In genomic region chr11:10307411-10308207, GRCh38 we compare ENCODE assay signal across 8 cellular contexts. TPM values are rescaled to one million over a fixed set of nuclear protein-coding genes. Genes with fewer than 3 reads are reported as not detected.
DNase-seq lines count a peak whose midpoint lies in the region; ATAC-seq and TF ChIP-seq lines count a peak whose summit lies in the region.

No MANE protein-coding gene starts in this region.

- DNase-seq in NCI-H146 (lab: John Stamatoyannopoulos, UW) (peak; percentile 55), NCI-H146 treated with DMSO at 0.1 percent for 48 hours (lab: John Stamatoyannopoulos, UW; ENCODE audit: unreplicated experiment) (no peak), NCI-H1105 treated with DMSO at 0.1 percent for 48 hours (lab: John Stamatoyannopoulos, UW) (peak; percentile 76), breast epithelium (ENCODE audit: low spot score in 2 of 2) (peak; percentile 71 to 83), inferior parietal cortex (ENCODE audit: extremely low spot score) (peak; percentile 78), spleen (peak; percentile 96)

- TF ChIP-seq CTCF in VCaP (conservative IDR thresholded peaks at IDR 0.05) (peak; percentile 94), breast epithelium (IDR thresholded peaks at IDR 0.05) (peak; percentile 95 to 99 (median 99)), spleen (IDR thresholded peaks at IDR 0.05 in 8 of 11, conservative IDR thresholded peaks at IDR 0.05 in 3 of 11) (peak; percentile 90 to 99 (median 99))

- intact Hi-C loops in breast epithelium (cut with DNase I; ENCODE audit: low total_unique reads): loop anchor here (5.0 to 10.0 kb wide), 2 partner anchors 93 to 550 kb away; no protein-coding TSS in a partner anchor
- intact Hi-C loops in spleen (cut with DNase I; ENCODE audit: low total_unique reads): loop anchor here (5.0 kb wide), 1 partner anchor 100 kb away; no protein-coding TSS in a partner anchor

- H3K4me3 ChIP-seq in breast epithelium (peak overlapping the region; percentile 70 to 94 (median 93)), spleen (peak overlapping the region; percentile 14 to 96 (median 69))

- no peaks in the 10 kb centered on the region for H3K27me3 ChIP-seq in breast epithelium
- peaks cover 0 to 37% (median 17%) of the 10 kb centered on the region in 7 donors for H3K27me3 ChIP-seq in spleen (replicated peaks in 1 of 7)

- 1 to 2% (median 2%) methylated on average over 43 to 61 of the region's 61 CpGs for WGBS in spleen, 5 donors

- H3K36me3 ChIP-seq in breast epithelium (no peaks in the 10 kb centered on the region), spleen (peaks cover 0 to 9% (median 0%) of the 10 kb centered on the region in 6 donors)

- H3K9me3 ChIP-seq in breast epithelium (no peaks in the 10 kb centered on the region), spleen (no peaks in the 10 kb centered on the region)

- peak; percentile 70 for ATAC-seq in HG02678 (IDR thresholded peaks at IDR 0.05; ENCODE audit: unreplicated experiment)

- peak overlapping the region; percentile 96 for H3K27ac ChIP-seq in VCaP
- peak overlapping the region; percentile 81 to 95 for H3K27ac ChIP-seq in breast epithelium
- H3K27ac ChIP-seq in spleen: peak overlapping the region in 7 of 8 donors; percentile 31 to 94 (median 55)

- peaks cover 0 to 5% of the 10 kb centered on the region in 2 donors for H3K4me1 ChIP-seq in breast epithelium
- H3K4me1 ChIP-seq in spleen: peaks cover 23 to 64% (median 55%) of the 10 kb centered on the region in 6 donors

- TF ChIP-seq POLR2A in breast epithelium (IDR thresholded peaks at IDR 0.05) (no peak), spleen (IDR thresholded peaks at IDR 0.05) (no peak)

RNA-seq across cellular contexts. Expression of gene ADM, which starts 2.7 kb away (rescaled TPM):
- 100 to 1,000 TPM in 2 of 3 donors, 10 to 100 TPM in 1; 77.1 to 279 (median 252) TPM for total RNA-seq in breast epithelium
- total RNA-seq in spleen: 10 to 100 TPM; 25.6 to 88.0 (median 38.3) TPM
- 1 to 10 TPM; 5.2 to 7.8 (median 7.3) TPM for polyA plus RNA-seq in spleen

RNA-seq across cellular contexts. Expression of gene SBF2, which starts 13.6 kb away (rescaled TPM):
- total RNA-seq in breast epithelium (10 to 100 TPM; 74.8 to 91.9 (median 88.2) TPM), spleen (10 to 100 TPM; 38.2 to 70.9 (median 67.3) TPM)
- 1 to 10 TPM; 3.6 to 5.0 (median 4.3) TPM for polyA plus RNA-seq in spleen
